ENCODE assay signal across 8 cellular contexts in genomic region chr6:46130665-46131064, GRCh38. TPM values are rescaled to one million over a fixed set of nuclear protein-coding genes. Genes with fewer than 3 reads are reported as not detected.
DNase-seq lines count a peak whose midpoint lies in the region; ATAC-seq and TF ChIP-seq lines count a peak whose summit lies in the region.

No MANE protein-coding gene starts in this region.

- peak overlapping the region; percentile 83 for H3K27ac Mint-ChIP-seq in CD4-positive, alpha-beta T cell
- no peak overlapping the region for H3K27ac Mint-ChIP-seq in chondrocyte (ENCODE audit: unreplicated experiment)
- H3K27ac Mint-ChIP-seq in neural crest cell (ENCODE audit: unreplicated experiment) = no peak overlapping the region

- peaks cover 59% of the 10 kb centered on the region for H3K4me1 Mint-ChIP-seq in CD4-positive, alpha-beta T cell (ENCODE audit: low read depth)
- H3K4me1 Mint-ChIP-seq in chondrocyte (ENCODE audit: low read depth) = peaks cover 12% of the 10 kb centered on the region
- peaks cover 10% of the 10 kb centered on the region for H3K4me1 Mint-ChIP-seq in neural crest cell

- intact Hi-C loops in CD4-positive, alpha-beta T cell (cut with DNase I, micrococcal nuclease) = no loop called here

- TF ChIP-seq CTCF in CD4-positive, alpha-beta T cell (IDR thresholded peaks at IDR 0.05) = no peak
- TF ChIP-seq CTCF in chondrocyte (IDR thresholded peaks at IDR 0.05) (no peak), neural crest cell (conservative IDR thresholded peaks at IDR 0.05) (no peak)

- CTCF ChIA-PET in CD4-positive, alpha-beta T cell (lab: Charles Lee) = no interaction called here

- no peaks in the 10 kb centered on the region for H3K27me3 ChIP-seq in CD4-positive, alpha-beta T cell (ENCODE audit: control insufficient read depth, insufficient read depth, low read length)

- POLR2A ChIA-PET in CD4-positive, alpha-beta T cell (lab: Charles Lee) = interaction anchor here (1.2 to 3.2 kb wide), 4 partner anchors 8 to 120 kb away, joined by 4 to 18 read pairs (median 10); partner anchors contain the start of gene ENPP5

- no peak for DNase-seq in CD4-positive, alpha-beta T cell
- DNase-seq in chondrocyte (ENCODE audit: low spot score) (no peak), neural crest cell (ENCODE audit: low read depth, low spot score) (no peak), NCI-H2196 (lab: John Stamatoyannopoulos, UW; ENCODE audit: unreplicated experiment) (no peak)
- no peak for DNase-seq in stimulated activated CD4-positive, alpha-beta T cell treated with anti-CD3 and anti-CD28 coated beads, Interleukin-2, amount 100 ng/mL, for 24 hours

- H3K36me3 Mint-ChIP-seq in CD4-positive, alpha-beta T cell (ENCODE audit: low read depth) = peaks cover 8% of the 10 kb centered on the region
- H3K36me3 Mint-ChIP-seq in chondrocyte (ENCODE audit: low read depth) (no peaks in the 10 kb centered on the region), neural crest cell (ENCODE audit: low read depth) (no peaks in the 10 kb centered on the region)

- no peak for ATAC-seq in CD4-positive, alpha-beta T cell (ENCODE audit: poor library complexity)
- ATAC-seq in HG03280 (IDR thresholded peaks at IDR 0.05; ENCODE audit: unreplicated experiment) (no peak), GM21526 (IDR thresholded peaks at IDR 0.05; ENCODE audit: low FRiP score, unreplicated experiment) (no peak)

- H3K4me3 Mint-ChIP-seq in CD4-positive, alpha-beta T cell = peak overlapping the region; percentile 96
- H3K4me3 Mint-ChIP-seq in chondrocyte (ENCODE audit: unreplicated experiment) = peak overlapping the region; percentile 83
- H3K4me3 Mint-ChIP-seq in neural crest cell = peak overlapping the region; percentile 90

- no peaks in the 10 kb centered on the region for H3K27me3 Mint-ChIP-seq in CD4-positive, alpha-beta T cell
- H3K27me3 Mint-ChIP-seq in chondrocyte (ENCODE audit: low read depth) (peaks cover 29% of the 10 kb centered on the region), neural crest cell (ENCODE audit: low read depth) (peaks cover 38% of the 10 kb centered on the region)

- H3K27ac ChIP-seq in CD4-positive, alpha-beta T cell (ENCODE audit: low read depth, low read length) = no peak overlapping the region
- H3K27ac ChIP-seq in KOPT-K1 (ENCODE audit: low read depth, low read length, poor library complexity, severe bottlenecking) = peak overlapping the region; percentile 71

- peaks cover 2% of the 10 kb centered on the region for H3K9me3 Mint-ChIP-seq in CD4-positive, alpha-beta T cell
- no peaks in the 10 kb centered on the region for H3K9me3 Mint-ChIP-seq in chondrocyte (ENCODE audit: low read depth)
- H3K9me3 Mint-ChIP-seq in neural crest cell = peaks cover 3% of the 10 kb centered on the region

- no peaks in the 10 kb centered on the region for H3K9me3 ChIP-seq in CD4-positive, alpha-beta T cell (ENCODE audit: control insufficient read depth, low read length)
- no peaks in the 10 kb centered on the region for H3K9me3 ChIP-seq in KOPT-K1 (ENCODE audit: insufficient read depth, low read length, poor library complexity, severe bottlenecking)

- H3K36me3 ChIP-seq in KOPT-K1 (ENCODE audit: insufficient read depth, low read length) = no peaks in the 10 kb centered on the region

RNA-seq across cellular contexts. Expression of gene ENPP4, which starts 0.9 kb away (rescaled TPM):
- 1 to 10 TPM; 3.7 to 4.3 TPM for total RNA-seq in CD4-positive, alpha-beta T cell
- total RNA-seq in chondrocyte (3.5 to 4.9 TPM (median 4.4 TPM) in 3 replicates), neural crest cell (3.3 and 3.6 TPM in 2 replicates)

RNA-seq across cellular contexts. Expression of gene ENPP5, which starts 40.1 kb away (rescaled TPM):
- under 1 TPM; 0.11 to 0.19 TPM for total RNA-seq in CD4-positive, alpha-beta T cell
- 0.12 to 0.28 TPM in 2 of 3 replicates, not detected in the other for total RNA-seq in chondrocyte
- total RNA-seq in neural crest cell = 0.36 and 0.68 TPM in 2 replicates
